Comparison of ENCODE assay signal across 8 cellular contexts in the genomic region with DNA sequence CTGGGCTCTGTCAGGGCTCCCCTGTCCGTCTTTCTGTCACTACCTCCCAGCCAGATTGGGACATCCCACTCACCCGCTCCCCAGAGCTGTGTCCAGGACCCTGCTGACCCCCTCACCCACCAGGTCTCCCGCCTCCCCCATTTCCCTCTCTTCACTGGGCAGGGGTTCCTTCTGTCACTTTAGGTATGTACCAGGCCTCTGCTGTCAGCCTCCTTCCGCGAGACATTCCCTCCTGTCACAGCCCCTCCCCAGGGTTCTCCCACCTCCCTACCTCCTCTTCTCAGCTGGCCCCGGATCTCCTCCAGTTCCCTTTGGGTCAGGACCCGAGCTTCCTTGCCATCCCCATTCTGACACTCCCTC. TPM values are rescaled to one million over a fixed set of nuclear protein-coding genes. Genes with fewer than 3 reads are reported as not detected.
DNase-seq lines count a peak whose midpoint lies in the region; ATAC-seq, FAIRE-seq and TF ChIP-seq lines count a peak whose summit lies in the region.

No MANE protein-coding gene starts in this region.

- H3K27me3 Mint-ChIP-seq in CD14-positive monocyte (ENCODE audit: low read depth in 3 of 3) (peaks cover 4 to 10% (median 4%) of the 10 kb centered on the region in 3 donors), neural crest cell (ENCODE audit: low read depth) (peaks cover 5% of the 10 kb centered on the region)

- H3K79me1 ChIP-seq in H1 (ENCODE audit: low read depth, low read length): peaks cover 14% of the 10 kb centered on the region

- H3K23me2 ChIP-seq in H1 (ENCODE audit: low read depth, low read length): peaks cover 6% of the 10 kb centered on the region

- H3K56ac ChIP-seq in H1 (replicated peaks; ENCODE audit: insufficient read length, low read depth, low read length): peak overlapping the region; percentile 40

- H3K79me2 ChIP-seq in H1 (ENCODE audit: control insufficient read depth in 1 of 2, insufficient read depth in 2 of 2, low read length in 2 of 2): peaks cover 4 to 21% of the 10 kb centered on the region in 2 experiments; a peak in 3 of 4 replicates

- H2BK12ac ChIP-seq in H1 (ENCODE audit: low read depth, low read length): no peak overlapping the region

- intact Hi-C loops in CD14-positive monocyte (cut with micrococcal nuclease): loop anchor here (10.0 kb wide), 3 partner anchors 319 to 419 kb away; partner anchors contain the start of genes DCAF10 (in 1 of the 2), SLC25A51 (in 1 of the 2) and ZCCHC7 (in 1 of the 2)

- H3K27ac Mint-ChIP-seq in CD14-positive monocyte (peak overlapping the region; percentile 21 to 92 (median 74)), neural crest cell (ENCODE audit: unreplicated experiment) (peak overlapping the region; percentile 59)

- WGBS in H1 (ENCODE audit: extremely low coverage in 1 of 2, insufficient coverage in 1 of 2, insufficient read length in 1 of 2, insufficient replicate concordance in 2 of 2, low coverage in 1 of 2, low lambda C conversion rate in 2 of 2, missing lambda C conversion rate in 1 of 2), 2 experiments: 10% methylated on average over 7 of the region's 7 CpGs; no CpG with 5 or more reads in 1 of the 2 experiments

- CTCF ChIA-PET in H1 (lab: Charles Lee; ENCODE audit: partially characterized antibody): interaction anchor here (0.6 to 7.9 kb wide), 2 partner anchors 24 to 1832 kb away, joined by 3 to 39 read pairs; no protein-coding TSS in a partner anchor

- peaks cover 18 to 21% of the 10 kb centered on the region in 2 donors for H3K36me3 Mint-ChIP-seq in CD14-positive monocyte
- H3K36me3 Mint-ChIP-seq in neural crest cell (ENCODE audit: low read depth): peaks cover 3% of the 10 kb centered on the region

- H3K4ac ChIP-seq in H1 (replicated peaks; ENCODE audit: insufficient read length, low read depth, low read length): no peak overlapping the region

- ATAC-seq in GM19463 (IDR thresholded peaks at IDR 0.05; ENCODE audit: unreplicated experiment): no peak

- H2BK120ac ChIP-seq in H1 (replicated peaks; ENCODE audit: low read depth, low read length): no peak overlapping the region

- H4K8ac ChIP-seq in H1 (ENCODE audit: extremely low read depth, insufficient read depth, low read length): no peak overlapping the region; the same call in none of the 2 replicates

- H2BK20ac ChIP-seq in H1 (ENCODE audit: low read length): no peak overlapping the region

- H3K36me3 ChIP-seq in H1 (ENCODE audit: control insufficient read depth in 2 of 4, insufficient read depth in 4 of 4, low read length in 3 of 4): peaks cover 0 to 31% (median 14%) of the 10 kb centered on the region in 4 experiments; a peak in 6 of 8 replicates

- peaks cover 0 to 14% (median 6%) of the 10 kb centered on the region in 4 experiments; a peak in 5 of 7 replicates for H3K4me1 ChIP-seq in H1 (replicated peaks in 1 of 4; ENCODE audit: control insufficient read depth in 3 of 4, insufficient read depth in 4 of 4, low read length in 3 of 4)

- H3K4me3 Mint-ChIP-seq in CD14-positive monocyte (peak overlapping the region; percentile 88 to 93), neural crest cell (peak overlapping the region; percentile 96)

- POLR2A ChIA-PET in H1 (lab: Charles Lee; ENCODE audit: partially characterized antibody): interaction anchor here (1.0 to 4.4 kb wide), 13 partner anchors 8 to 314 kb away, joined by 3 to 40 read pairs (median 6); partner anchors contain the start of genes DCAF10, EXOSC3, FBXO10 and TOMM5

- no peak overlapping the region for H3K18ac ChIP-seq in H1 (ENCODE audit: extremely low read depth, low read length)

- H3K9me3 ChIP-seq in H1 (ENCODE audit: insufficient read depth in 2 of 2, low read depth in 1 of 2, low read length in 1 of 2): no peaks in the 10 kb centered on the region

- H3K27me3 ChIP-seq in H1 (replicated peaks in 1 of 4; ENCODE audit: control insufficient read depth in 3 of 4, extremely low read depth in 1 of 4, insufficient read depth in 3 of 4, low read length in 3 of 4): no peaks in the 10 kb centered on the region

- H3K4me3 ChIP-seq in H1 (ENCODE audit: extremely low read depth in 1 of 4, insufficient read depth in 2 of 4, low read depth in 3 of 4, low read length in 4 of 4): peak overlapping the region; percentile 78 to 90 (median 79)

- H3K27ac ChIP-seq in H1 (ENCODE audit: low read depth, low read length): no peak overlapping the region

- H3K14ac ChIP-seq in H1 (ENCODE audit: insufficient read length): no peak overlapping the region

- H2AFZ ChIP-seq in H1 (ENCODE audit: low read length): no peak overlapping the region

- no peak for TF ChIP-seq POLR2A in H1 (IDR thresholded peaks at IDR 0.05; ENCODE audit: control extremely low read depth in 1 of 2, low read depth in 2 of 2, low read length in 2 of 2)

- no peak overlapping the region for H4K5ac ChIP-seq in H1 (ENCODE audit: insufficient read length, low read depth, low read length)

- H4K20me1 ChIP-seq in H1 (replicated peaks in 1 of 2; ENCODE audit: control insufficient read depth in 1 of 2, insufficient read depth in 2 of 2, low read length in 2 of 2): peaks cover 0 to 5% of the 10 kb centered on the region in 2 experiments

- DNase-seq in CD14-positive monocyte (ENCODE audit: low spot score): no peak
- peak; percentile 55 for DNase-seq in NCI-H69 (lab: John Stamatoyannopoulos, UW)
- no peak for DNase-seq in H1 (ENCODE audit: low read depth in 1 of 2, low spot score in 2 of 2)
- no peak for DNase-seq in neural crest cell (ENCODE audit: low read depth, low spot score)
- DNase-seq in SIG-M5 treated with dmso at 0.1 percent for 504 hours (lab: John Stamatoyannopoulos, UW; ENCODE audit: unreplicated experiment): no peak
- no peak for DNase-seq in SKM-1 (lab: John Stamatoyannopoulos, UW; ENCODE audit: unreplicated experiment)
- DNase-seq in kidney glomerular epithelial cell (lab: John Stamatoyannopoulos, UW): no peak

- no peak overlapping the region for H2AK5ac ChIP-seq in H1 (ENCODE audit: low read depth, low read length)

- no peak overlapping the region for H2BK15ac ChIP-seq in H1 (ENCODE audit: low read length)

- H4K91ac ChIP-seq in H1 (replicated peaks; ENCODE audit: insufficient read length, low read length): no peak overlapping the region

- H3K4me1 Mint-ChIP-seq in CD14-positive monocyte: peaks cover 23% of the 10 kb centered on the region
- peaks cover 30% of the 10 kb centered on the region for H3K4me1 Mint-ChIP-seq in neural crest cell

- H3K4me2 ChIP-seq in H1 (ENCODE audit: insufficient read depth in 1 of 2, low read depth in 2 of 2, low read length in 2 of 2): peak overlapping the region; percentile 94 to 99

- 0 out of 2 replicates have a peak overlapping the region, but pooled peaks have one; percentile 57 for H2BK5ac ChIP-seq in H1 (ENCODE audit: low read depth, low read length)

- TF ChIP-seq RAD21 in H1 (IDR thresholded peaks at IDR 0.05 in 1 of 2, conservative IDR thresholded peaks at IDR 0.05 in 1 of 2; ENCODE audit: low read depth in 2 of 2, low read length in 2 of 2): no peak

- TF ChIP-seq EP300 in H1 (IDR thresholded peaks at IDR 0.05; ENCODE audit: borderline replicate concordance in 1 of 2, low read depth in 2 of 2, low read length in 2 of 2): no peak

- TF ChIP-seq CTCF in CD14-positive monocyte (IDR thresholded peaks at IDR 0.05) (no peak), H1 (IDR thresholded peaks at IDR 0.05; ENCODE audit: control extremely low read depth in 1 of 3, insufficient read depth in 1 of 3, low read depth in 1 of 3, low read length in 3 of 3) (no peak), neural crest cell (conservative IDR thresholded peaks at IDR 0.05) (no peak)

- H3K23ac ChIP-seq in H1 (ENCODE audit: insufficient read length): no peak overlapping the region

- H3K9me3 Mint-ChIP-seq in CD14-positive monocyte: no peaks in the 10 kb centered on the region
- no peaks in the 10 kb centered on the region for H3K9me3 Mint-ChIP-seq in neural crest cell

- H3K9ac ChIP-seq in H1 (replicated peaks in 1 of 4; ENCODE audit: extremely low read depth in 1 of 4, low read depth in 3 of 4, low read length in 3 of 4): peak overlapping the region; percentile 38 to 77 (median 41); a peak in 5 of 7 replicates

- no peak for FAIRE-seq in H1 (lab: Jason Lieb, UNC)

TF ChIP-seq in H1, 55 proteins besides CTCF, POLR2A, EP300 and RAD21:
- TF ChIP-seq CHD1 (IDR thresholded peaks at IDR 0.05; ENCODE audit: low read depth, low read length) (no peak), SAP30 (IDR thresholded peaks at IDR 0.05; ENCODE audit: insufficient read depth, insufficient replicate concordance, low read length) (peak; percentile 86), POLR2AphosphoS5 (IDR thresholded peaks at IDR 0.05; ENCODE audit: low read depth, low read length) (no peak), SP4 (IDR thresholded peaks at IDR 0.05; ENCODE audit: low read length) (peak; percentile 6; the same call in 1 of the 2 replicates), NANOG (IDR thresholded peaks at IDR 0.05; ENCODE audit: insufficient read depth, low read depth, low read length, poor library complexity, severe bottlenecking) (no peak), JUN (IDR thresholded peaks at IDR 0.05; ENCODE audit: low read depth, low read length) (no peak), SIN3A (conservative IDR thresholded peaks at IDR 0.05 in 1 of 2, IDR thresholded peaks at IDR 0.05 in 1 of 2; ENCODE audit: low read depth in 1 of 2, low read length in 2 of 2) (peak; percentile 21 to 39; a peak in 1 of 4 replicates)
TF ChIP-seq in H1: peak in this region for 3.

RNA-seq across cellular contexts. Expression of gene POLR1E, which starts 0.5 kb away (rescaled TPM):
- 1 to 10 TPM; 2.3 to 2.4 TPM for polyA plus RNA-seq in CD14-positive monocyte
- 36.9 and 40.0 TPM in 2 replicates for total RNA-seq in H1 (2021; fragmentation: NEBNext Ultra II Directional; extraction: Animal tissue kit (Norgen Biotek cat#: 25700))
- 13.8 and 16.0 TPM in 2 replicates for polyA plus RNA-seq in H1 (2011; rRNA removed)
- polyA plus RNA-seq in H1 (2011; cell fraction: cytosol; rRNA removed): 25.3 TPM
- polyA plus RNA-seq in H1 (2011; cell fraction: nucleus; rRNA removed): 13.3 TPM
- 24.6 to 30.7 TPM (median 27.1 TPM) in 4 replicates for polyA plus RNA-seq in H1 (2012, experiment 1 of 2)
- polyA plus RNA-seq in H1 (2012, experiment 2 of 2): 9.2 TPM
- 18.0 TPM for polyA plus RNA-seq in H1 (2013, experiment 1 of 2)
- 18.9 TPM for polyA plus RNA-seq in H1 (2013, experiment 2 of 2)
- 39.6 and 47.5 TPM in 2 replicates for polyA minus RNA-seq in H1 (2011; rRNA and poly(A)+ RNA removed)
- 19.7 TPM for polyA minus RNA-seq in H1 (2011; cell fraction: cytosol; rRNA and poly(A)+ RNA removed)
- polyA minus RNA-seq in H1 (2011; cell fraction: nucleus; rRNA and poly(A)+ RNA removed): 20.7 TPM
- 46.4 and 48.7 TPM in 2 replicates for total RNA-seq in neural crest cell

RNA-seq across cellular contexts. Expression of gene ZBTB5, which starts 21.0 kb away (rescaled TPM):
- 1 to 10 TPM in 1 of 2 donors, under 1 TPM in 1; 0.58 to 1.4 TPM for polyA plus RNA-seq in CD14-positive monocyte
- total RNA-seq in H1 (2021; fragmentation: NEBNext Ultra II Directional; extraction: Animal tissue kit (Norgen Biotek cat#: 25700)): 13.6 and 14.5 TPM in 2 replicates
- 13.3 and 14.0 TPM in 2 replicates for polyA plus RNA-seq in H1 (2011; rRNA removed)
- polyA plus RNA-seq in H1 (2011; cell fraction: cytosol; rRNA removed): 14.8 TPM
- 16.2 TPM for polyA plus RNA-seq in H1 (2011; cell fraction: nucleus; rRNA removed)
- polyA plus RNA-seq in H1 (2012, experiment 1 of 2): 9.6 to 11.4 TPM (median 10.6 TPM) in 4 replicates
- 3.8 TPM for polyA plus RNA-seq in H1 (2012, experiment 2 of 2)
- 9.4 TPM for polyA plus RNA-seq in H1 (2013, experiment 1 of 2)
- polyA plus RNA-seq in H1 (2013, experiment 2 of 2): 8.5 TPM
- polyA minus RNA-seq in H1 (2011; rRNA and poly(A)+ RNA removed): 40.3 and 41.2 TPM in 2 replicates
- 16.1 TPM for polyA minus RNA-seq in H1 (2011; cell fraction: cytosol; rRNA and poly(A)+ RNA removed)
- polyA minus RNA-seq in H1 (2011; cell fraction: nucleus; rRNA and poly(A)+ RNA removed): 32.7 TPM
- 21.6 and 22.9 TPM in 2 replicates for total RNA-seq in neural crest cell
